In genomic region chr2:72778410-72778809, GRCh38 we compare ENCODE assay signal across 19 cellular contexts. TPM values are rescaled to one million over a fixed set of nuclear protein-coding genes. Genes with fewer than 3 reads are reported as not detected.
DNase-seq lines count a peak whose midpoint lies in the region; ATAC-seq and TF ChIP-seq lines count a peak whose summit lies in the region.
"Had no signal": no experiment of that assay in that cellular context is flagged by ENCODE, and none has a peak within 500 bp of the region (broad histone marks: within the 10 kb centered on the region; RNA-seq: fewer than 3 reads in every experiment).

No MANE protein-coding gene starts in this region.

- peaks cover 2% of the 10 kb centered on the region for H3K36me3 Mint-ChIP-seq in activated CD4-positive, alpha-beta T cell treated with anti-CD3 and anti-CD28 coated beads, Interleukin-2, amount 10 ng/mL, durations not matched to agents 7 days and 5 days (ENCODE audit: low read depth)

- CTCF ChIA-PET in activated CD4-positive, alpha-beta T cell treated with anti-CD3 and anti-CD28 coated beads, Interleukin-2, amount 10 ng/mL, durations not matched to agents 7 days and 5 days (lab: Charles Lee) = no interaction called here

- no peaks in the 10 kb centered on the region for H3K4me1 Mint-ChIP-seq in stimulated activated naive CD8-positive, alpha-beta T cell treated with anti-CD3 and anti-CD28 coated beads, Interleukin-15, amount 100 ng/mL, for 72 hours
- no peaks in the 10 kb centered on the region for H3K4me1 Mint-ChIP-seq in activated CD4-positive, alpha-beta T cell treated with anti-CD3 and anti-CD28 coated beads, Interleukin-2, amount 10 ng/mL, durations not matched to agents 7 days and 5 days
- H3K4me1 Mint-ChIP-seq: neural progenitor cell had no signal

- DNase-seq in stimulated activated naive CD8-positive, alpha-beta T cell treated with anti-CD3 and anti-CD28 coated beads, Interleukin-15, Interleukin-2, amounts not matched to agents 100 U/mL and 50 U/mL, for 24 hours = no peak
- DNase-seq in stimulated activated naive CD8-positive, alpha-beta T cell treated with anti-CD3 and anti-CD28 coated beads, Interleukin-15, amount 100 ng/mL, for 72 hours = no peak
- DNase-seq in RPMI7951 (ENCODE audit: low read depth) (peak; percentile 59), fibroblast of pulmonary artery (ENCODE audit: low read depth) (peak; percentile 81), stromal cell of bone marrow (ENCODE audit: low read depth) (peak; percentile 44), dedifferentiated amniotic fluid mesenchymal stem cell (ENCODE audit: extremely low spot score) (no peak)
- DNase-seq in activated CD4-positive, alpha-beta T cell treated with anti-CD3 and anti-CD28 coated beads, Interleukin-2, amount 10 ng/mL, durations not matched to agents 7 days and 5 days = no peak
- DNase-seq: activated T-cell treated with anti-CD3 and anti-CD28 coated beads, Interleukin-2, amount 50 U/mL, for 24 hours; AML-193; foreskin melanocyte; left colon; NCI-H1048; NCI-H69; SJCRH30; stimulated activated CD4-positive, alpha-beta T cell treated with anti-CD3 and anti-CD28 coated beads, Interleukin-15, amount 100 ng/mL, for 24 hours; WERI-Rb-1 had no signal

- POLR2A ChIA-PET in activated CD4-positive, alpha-beta T cell treated with anti-CD3 and anti-CD28 coated beads, Interleukin-2, amount 10 ng/mL, durations not matched to agents 7 days and 5 days (lab: Charles Lee) = no interaction called here

- no peak overlapping the region for H3K4me3 Mint-ChIP-seq in stimulated activated naive CD8-positive, alpha-beta T cell treated with anti-CD3 and anti-CD28 coated beads, Interleukin-15, amount 100 ng/mL, for 72 hours
- H3K4me3 Mint-ChIP-seq in activated CD4-positive, alpha-beta T cell treated with anti-CD3 and anti-CD28 coated beads, Interleukin-2, amount 10 ng/mL, durations not matched to agents 7 days and 5 days = no peak overlapping the region
- H3K4me3 Mint-ChIP-seq: activated T-cell treated with anti-CD3 and anti-CD28 coated beads, Interleukin-2, amount 50 U/mL, for 24 hours; neural progenitor cell had no signal

- H3K27ac Mint-ChIP-seq in stimulated activated naive CD8-positive, alpha-beta T cell treated with anti-CD3 and anti-CD28 coated beads, Interleukin-15, amount 100 ng/mL, for 72 hours = no peak overlapping the region
- H3K27ac Mint-ChIP-seq in activated CD4-positive, alpha-beta T cell treated with anti-CD3 and anti-CD28 coated beads, Interleukin-2, amount 10 ng/mL, durations not matched to agents 7 days and 5 days = no peak overlapping the region
- H3K27ac Mint-ChIP-seq: activated T-cell treated with anti-CD3 and anti-CD28 coated beads, Interleukin-2, amount 50 U/mL, for 24 hours; neural progenitor cell had no signal

- H3K9me3 Mint-ChIP-seq in stimulated activated naive CD8-positive, alpha-beta T cell treated with anti-CD3 and anti-CD28 coated beads, Interleukin-15, amount 100 ng/mL, for 72 hours = no peaks in the 10 kb centered on the region
- H3K9me3 Mint-ChIP-seq in activated CD4-positive, alpha-beta T cell treated with anti-CD3 and anti-CD28 coated beads, Interleukin-2, amount 10 ng/mL, durations not matched to agents 7 days and 5 days = no peaks in the 10 kb centered on the region
- H3K9me3 Mint-ChIP-seq: activated T-cell treated with anti-CD3 and anti-CD28 coated beads, Interleukin-2, amount 50 U/mL, for 24 hours had no signal

- H3K4me3 ChIP-seq in fibroblast of pulmonary artery (replicated peaks; ENCODE audit: low read depth, low read length) = no peak overlapping the region
- H3K4me3 ChIP-seq: cardiac muscle cell, neural progenitor cell, SJCRH30 had no signal

- TF ChIP-seq CTCF in fibroblast of pulmonary artery (IDR thresholded peaks at IDR 0.05; ENCODE audit: low read length, missing control alignments) = no peak

- ATAC-seq in stimulated activated naive CD8-positive, alpha-beta T cell treated with anti-CD3 and anti-CD28 coated beads, Interleukin-15, Interleukin-2, amounts not matched to agents 100 U/mL and 50 U/mL, for 24 hours = peak; percentile 55
- ATAC-seq in stimulated activated naive CD8-positive, alpha-beta T cell treated with anti-CD3 and anti-CD28 coated beads, Interleukin-15, amount 100 ng/mL, for 72 hours = no peak
- ATAC-seq in HG03045 (IDR thresholded peaks at IDR 0.05; ENCODE audit: unreplicated experiment) = no peak
- ATAC-seq: left colon had no signal

- H3K27me3 Mint-ChIP-seq in stimulated activated naive CD8-positive, alpha-beta T cell treated with anti-CD3 and anti-CD28 coated beads, Interleukin-15, amount 100 ng/mL, for 72 hours = no peaks in the 10 kb centered on the region
- H3K27me3 Mint-ChIP-seq in activated CD4-positive, alpha-beta T cell treated with anti-CD3 and anti-CD28 coated beads, Interleukin-2, amount 10 ng/mL, durations not matched to agents 7 days and 5 days = no peaks in the 10 kb centered on the region
- H3K27me3 Mint-ChIP-seq: activated T-cell treated with anti-CD3 and anti-CD28 coated beads, Interleukin-2, amount 50 U/mL, for 24 hours had no signal

RNA-seq across cellular contexts. Expression of gene EXOC6B, which starts 47.4 kb away (rescaled TPM):
- total RNA-seq in RPMI7951 (2014; rRNA removed; shearing (Covaris generic)) = 9.7 and 9.9 TPM in 2 replicates
- total RNA-seq in activated CD4-positive, alpha-beta T cell treated with anti-CD3 and anti-CD28 coated beads, Interleukin-2, amount 10 ng/mL, durations not matched to agents 7 days and 5 days = 10 to 100 TPM; 14.8 to 16.4 TPM

Comparison
In these comparisons a context has a peak if more than half of its experiments do, and no peak if none do; other contexts are left out.
1. DNase-seq: peak in RPMI7951 (single experiment), fibroblast of pulmonary artery (single experiment) and stromal cell of bone marrow (single experiment); none in stimulated activated naive CD8-positive, alpha-beta T cell treated with anti-CD3 and anti-CD28 coated beads, Interleukin-15, Interleukin-2, amounts not matched to agents 100 U/mL and 50 U/mL, for 24 hours (single experiment), stimulated activated naive CD8-positive, alpha-beta T cell treated with anti-CD3 and anti-CD28 coated beads, Interleukin-15, amount 100 ng/mL, for 72 hours (0 of 2), activated CD4-positive, alpha-beta T cell treated with anti-CD3 and anti-CD28 coated beads, Interleukin-2, amount 10 ng/mL, durations not matched to agents 7 days and 5 days (single experiment) and dedifferentiated amniotic fluid mesenchymal stem cell (single experiment).